1 cellular context compared by ENCODE assay signal in the genomic region with DNA sequence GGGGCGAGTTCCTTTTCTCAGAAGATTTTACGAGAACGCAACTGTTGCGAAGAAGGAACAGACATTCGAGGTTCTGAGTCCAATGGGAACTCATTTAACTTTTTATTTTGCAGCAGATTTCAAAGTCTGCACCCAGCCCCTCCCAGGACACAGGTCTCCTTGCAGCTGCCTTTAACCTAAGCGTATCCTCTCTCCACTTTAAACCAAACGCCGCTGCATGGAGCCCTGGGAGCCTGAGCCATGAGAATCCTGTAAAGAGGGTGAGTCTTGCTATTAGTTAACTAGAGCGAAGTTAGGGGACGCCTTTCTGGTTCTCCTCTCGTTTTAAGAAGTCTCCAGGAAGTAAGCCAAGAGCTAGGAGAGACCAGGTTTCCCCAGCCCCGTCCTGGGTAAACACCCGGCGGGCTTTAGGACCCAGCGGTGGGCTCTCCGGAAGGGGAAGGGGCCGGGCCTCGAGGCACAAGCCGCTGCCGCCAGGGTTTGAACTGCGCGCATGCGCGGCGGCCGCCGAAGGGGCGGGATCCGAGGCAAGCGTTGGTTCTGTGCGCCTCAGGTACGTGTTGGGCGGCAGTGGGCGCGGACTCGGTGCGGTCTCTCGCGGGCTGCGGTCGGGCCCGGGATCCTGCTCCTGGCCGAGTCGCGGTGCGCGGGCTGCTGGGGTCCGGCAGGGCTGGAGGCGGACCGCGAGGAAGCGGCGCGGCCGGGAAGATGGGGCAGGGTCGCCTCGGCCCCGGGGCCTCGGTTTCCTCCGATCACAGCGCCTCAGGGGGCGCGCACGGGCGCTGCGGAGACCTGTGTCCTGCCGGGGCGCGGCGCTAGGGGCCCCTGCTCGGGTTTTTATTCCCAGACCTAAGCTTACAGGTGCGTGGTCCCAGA.
TF ChIP-seq lines count a peak whose summit lies in the region.

A gene (plus strand): TSS at position 510 of the 876 bp plus-strand sequence. CDS start 7,188 bp downstream, outside the sequence.

TF ChIP-seq in HepG2, 621 proteins besides CTCF, POLR2A, EP300 and RAD21 (continued from another document):
- TF ChIP-seq, protein P1, sequence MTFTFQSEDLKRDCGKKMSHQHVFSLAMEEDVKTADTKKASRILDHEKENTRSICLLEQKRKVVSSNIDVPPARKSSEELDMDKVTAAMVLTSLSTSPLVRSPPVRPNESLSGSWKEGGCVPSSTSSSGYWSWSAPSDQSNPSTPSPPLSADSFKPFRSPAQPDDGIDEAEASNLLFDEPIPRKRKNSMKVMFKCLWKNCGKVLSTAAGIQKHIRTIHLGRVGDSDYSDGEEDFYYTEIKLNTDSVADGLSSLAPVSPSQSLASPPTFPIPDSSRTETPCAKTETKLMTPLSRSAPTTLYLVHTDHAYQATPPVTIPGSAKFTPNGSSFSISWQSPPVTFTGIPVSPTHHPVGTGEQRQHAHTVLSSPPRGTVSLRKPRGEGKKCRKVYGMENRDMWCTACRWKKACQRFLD (CRISPR knock-in tag; IDR thresholded peaks at IDR 0.05; ENCODE audit: borderline replicate concordance): no peak
- no peak for TF ChIP-seq AGO1 (IDR thresholded peaks at IDR 0.05; ENCODE audit: low read depth, low read length, poor library complexity, severe bottlenecking)
- TF ChIP-seq ZNF749 (CRISPR knock-in tag; IDR thresholded peaks at IDR 0.05; ENCODE audit: borderline replicate concordance): peak; percentile 63; the same call in 1 of the 2 replicates
- peak; percentile 70; the same call in 1 of the 2 replicates for TF ChIP-seq ZNF431 (CRISPR knock-in tag; IDR thresholded peaks at IDR 0.05; ENCODE audit: borderline replicate concordance, low read depth)
- TF ChIP-seq AGO2 (optimal IDR thresholded peaks at IDR 0.05; ENCODE audit: low read depth, low read length): peak; percentile 60
- TF ChIP-seq SCMH1 (CRISPR knock-in tag; IDR thresholded peaks at IDR 0.05; ENCODE audit: borderline replicate concordance): no peak
- TF ChIP-seq KAT8 (CRISPR knock-in tag; IDR thresholded peaks at IDR 0.05): peak; percentile 77
- peak; percentile 89 for TF ChIP-seq ZIK1 (CRISPR knock-in tag; IDR thresholded peaks at IDR 0.05; ENCODE audit: borderline replicate concordance, low read depth)
- no peak for TF ChIP-seq HNRNPL (IDR thresholded peaks at IDR 0.05; ENCODE audit: low read depth, low read length)
- no peak for TF ChIP-seq NBN (conservative IDR thresholded peaks at IDR 0.05)
- TF ChIP-seq ZNF207 (IDR thresholded peaks at IDR 0.05; ENCODE audit: borderline replicate concordance): no peak
- TF ChIP-seq, protein P2, sequence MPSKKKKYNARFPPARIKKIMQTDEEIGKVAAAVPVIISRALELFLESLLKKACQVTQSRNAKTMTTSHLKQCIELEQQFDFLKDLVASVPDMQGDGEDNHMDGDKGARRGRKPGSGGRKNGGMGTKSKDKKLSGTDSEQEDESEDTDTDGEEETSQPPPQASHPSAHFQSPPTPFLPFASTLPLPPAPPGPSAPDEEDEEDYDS (CRISPR knock-in tag; IDR thresholded peaks at IDR 0.05): peak; percentile 73
- peak; percentile 70 for TF ChIP-seq DMAP1 (CRISPR knock-in tag; IDR thresholded peaks at IDR 0.05)
- TF ChIP-seq, protein P3, sequence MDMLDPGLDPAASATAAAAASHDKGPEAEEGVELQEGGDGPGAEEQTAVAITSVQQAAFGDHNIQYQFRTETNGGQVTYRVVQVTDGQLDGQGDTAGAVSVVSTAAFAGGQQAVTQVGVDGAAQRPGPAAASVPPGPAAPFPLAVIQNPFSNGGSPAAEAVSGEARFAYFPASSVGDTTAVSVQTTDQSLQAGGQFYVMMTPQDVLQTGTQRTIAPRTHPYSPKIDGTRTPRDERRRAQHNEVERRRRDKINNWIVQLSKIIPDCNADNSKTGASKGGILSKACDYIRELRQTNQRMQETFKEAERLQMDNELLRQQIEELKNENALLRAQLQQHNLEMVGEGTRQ (IDR thresholded peaks at IDR 0.05; ENCODE audit: low read depth, low read length): no peak
- TF ChIP-seq, protein P3 (CRISPR knock-in tag; IDR thresholded peaks at IDR 0.05; ENCODE audit: borderline replicate concordance): no peak; the same call in 1 of the 2 replicates
- no peak for TF ChIP-seq ZNF781 (CRISPR knock-in tag; IDR thresholded peaks at IDR 0.05; ENCODE audit: borderline replicate concordance, not compliant biosample characterization)
- TF ChIP-seq, protein P4, sequence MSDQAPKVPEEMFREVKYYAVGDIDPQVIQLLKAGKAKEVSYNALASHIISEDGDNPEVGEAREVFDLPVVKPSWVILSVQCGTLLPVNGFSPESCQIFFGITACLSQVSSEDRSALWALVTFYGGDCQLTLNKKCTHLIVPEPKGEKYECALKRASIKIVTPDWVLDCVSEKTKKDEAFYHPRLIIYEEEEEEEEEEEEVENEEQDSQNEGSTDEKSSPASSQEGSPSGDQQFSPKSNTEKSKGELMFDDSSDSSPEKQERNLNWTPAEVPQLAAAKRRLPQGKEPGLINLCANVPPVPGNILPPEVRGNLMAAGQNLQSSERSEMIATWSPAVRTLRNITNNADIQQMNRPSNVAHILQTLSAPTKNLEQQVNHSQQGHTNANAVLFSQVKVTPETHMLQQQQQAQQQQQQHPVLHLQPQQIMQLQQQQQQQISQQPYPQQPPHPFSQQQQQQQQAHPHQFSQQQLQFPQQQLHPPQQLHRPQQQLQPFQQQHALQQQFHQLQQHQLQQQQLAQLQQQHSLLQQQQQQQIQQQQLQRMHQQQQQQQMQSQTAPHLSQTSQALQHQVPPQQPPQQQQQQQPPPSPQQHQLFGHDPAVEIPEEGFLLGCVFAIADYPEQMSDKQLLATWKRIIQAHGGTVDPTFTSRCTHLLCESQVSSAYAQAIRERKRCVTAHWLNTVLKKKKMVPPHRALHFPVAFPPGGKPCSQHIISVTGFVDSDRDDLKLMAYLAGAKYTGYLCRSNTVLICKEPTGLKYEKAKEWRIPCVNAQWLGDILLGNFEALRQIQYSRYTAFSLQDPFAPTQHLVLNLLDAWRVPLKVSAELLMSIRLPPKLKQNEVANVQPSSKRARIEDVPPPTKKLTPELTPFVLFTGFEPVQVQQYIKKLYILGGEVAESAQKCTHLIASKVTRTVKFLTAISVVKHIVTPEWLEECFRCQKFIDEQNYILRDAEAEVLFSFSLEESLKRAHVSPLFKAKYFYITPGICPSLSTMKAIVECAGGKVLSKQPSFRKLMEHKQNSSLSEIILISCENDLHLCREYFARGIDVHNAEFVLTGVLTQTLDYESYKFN (CRISPR knock-in tag; conservative IDR thresholded peaks at IDR 0.05): peak; percentile 43; the same call in 1 of the 2 replicates
- TF ChIP-seq SP5 (CRISPR knock-in tag; IDR thresholded peaks at IDR 0.05; ENCODE audit: borderline replicate concordance, low read depth): 0 out of 2 replicates have a peak, but pooled peaks have one; percentile 41
